ENCODE assay signal across 7 cellular contexts in the genomic region with DNA sequence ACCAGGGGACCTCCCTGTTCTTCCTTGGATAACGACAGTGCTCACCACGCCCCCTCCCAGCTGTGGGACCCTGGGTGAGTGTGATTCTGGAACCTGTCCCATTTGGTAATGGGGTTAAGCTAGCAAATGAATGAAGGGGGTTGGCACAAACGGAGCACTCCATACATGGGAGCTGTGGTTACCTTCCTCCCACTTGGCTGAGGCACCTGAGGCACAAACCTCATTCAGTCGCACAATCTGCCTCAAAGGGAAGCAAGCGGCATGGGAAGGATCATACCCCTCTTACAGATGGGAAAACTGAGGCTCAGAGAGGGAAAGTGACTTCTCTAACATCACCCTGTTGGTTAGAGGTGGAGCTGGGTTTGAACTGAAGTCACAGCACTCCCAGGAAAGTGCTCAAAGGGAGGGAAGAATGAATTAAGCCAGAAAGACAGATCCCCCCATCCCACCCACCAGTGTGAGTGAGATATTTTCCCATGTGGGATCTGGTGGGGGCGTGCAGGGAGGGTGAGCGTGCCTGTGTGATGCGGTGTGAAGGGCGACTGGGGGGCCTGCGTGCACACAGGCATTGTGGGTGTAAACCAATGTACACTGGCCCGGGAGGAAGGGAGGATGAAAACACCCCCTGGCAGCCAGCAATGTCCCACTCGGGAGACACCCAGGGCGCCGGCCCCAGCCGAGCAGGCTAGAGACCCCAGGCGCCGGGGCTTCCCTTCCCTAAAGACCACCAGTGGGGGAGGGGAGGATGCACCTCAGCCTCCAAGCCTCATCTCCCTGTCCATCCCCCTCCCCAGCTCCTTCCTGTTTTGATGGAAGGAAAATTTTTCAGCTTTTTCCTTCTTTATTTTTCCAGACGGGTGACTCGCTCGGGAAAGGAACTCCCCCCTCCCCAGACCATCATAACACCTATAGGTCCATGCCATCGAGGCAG. TPM values are rescaled to one million over a fixed set of nuclear protein-coding genes. Genes with fewer than 3 reads are reported as not detected.
DNase-seq lines count a peak whose midpoint lies in the region; TF ChIP-seq lines count a peak whose summit lies in the region.

No MANE protein-coding gene starts in this region.

- in situ Hi-C loops in GM23248 (cut with MboI): no loop called here

- peak; percentile 46 for DNase-seq in GM23248
- DNase-seq in RWPE1 (ENCODE audit: low spot score): no peak
- no peak for DNase-seq in epithelial cell of prostate (ENCODE audit: low read depth, low spot score)
- DNase-seq in NCI-H510A (lab: John Stamatoyannopoulos, UW): no peak
- no peak for DNase-seq in RKO (ENCODE audit: low spot score)
- DNase-seq in suprapubic skin (ENCODE audit: low spot score in 2 of 2): no peak

- no peaks in the 10 kb centered on the region for H3F3A ChIP-seq in GM23248 (ENCODE audit: insufficient read depth)

- no peaks in the 10 kb centered on the region for H3K36me3 ChIP-seq in GM23248 (ENCODE audit: low read depth)
- H3K36me3 ChIP-seq in skeletal muscle satellite cell (ENCODE audit: insufficient read depth, low read length): no peaks in the 10 kb centered on the region
- H3K36me3 ChIP-seq in suprapubic skin: no peaks in the 10 kb centered on the region

- CTCF ChIA-PET in RWPE1 (lab: Yijun Ruan, JAX): interaction anchor here (0.6 to 1.3 kb wide), 4 partner anchors 29 to 349 kb away, joined by 3 to 4 read pairs (median 3); no protein-coding TSS in a partner anchor

- H3K4me1 ChIP-seq in GM23248 (ENCODE audit: insufficient read depth) (peaks cover 29% of the 10 kb centered on the region), skeletal muscle satellite cell (ENCODE audit: control insufficient read depth, insufficient read depth, low read length) (peaks cover 39% of the 10 kb centered on the region), suprapubic skin (peaks cover 41% of the 10 kb centered on the region)

- no peak overlapping the region for H3K27ac ChIP-seq in GM23248
- H3K27ac ChIP-seq in RWPE1: peak overlapping the region; percentile 84
- H3K27ac ChIP-seq in epithelial cell of prostate: peak overlapping the region; percentile 21
- H3K27ac ChIP-seq in suprapubic skin: no peak overlapping the region

- H3K9ac ChIP-seq in GM23248 (peak overlapping the region; percentile 32), skeletal muscle satellite cell (ENCODE audit: low read depth, low read length) (peak overlapping the region; percentile 42)

- POLR2A ChIA-PET in RWPE1 (lab: Yijun Ruan, JAX; ENCODE audit: low non-redundant PET): no interaction called here

- H2AFZ ChIP-seq in GM23248: no peak overlapping the region

- H3K27me3 ChIP-seq in GM23248 (replicated peaks; ENCODE audit: insufficient read depth): no peaks in the 10 kb centered on the region
- H3K27me3 ChIP-seq in skeletal muscle satellite cell (ENCODE audit: control insufficient read depth, insufficient read depth, low read length): no peaks in the 10 kb centered on the region
- H3K27me3 ChIP-seq in suprapubic skin: no peaks in the 10 kb centered on the region

- 20 to 22% methylated on average over 21 of the region's 21 CpGs for WGBS in GM23248 (ENCODE audit: low coverage in 1 of 2, low lambda C conversion rate in 2 of 2, missing lambda C conversion rate in 2 of 2), 2 experiments
- 19% methylated on average over 21 of the region's 21 CpGs for WGBS in suprapubic skin

- H3K79me2 ChIP-seq in GM23248 (ENCODE audit: insufficient read depth): no peaks in the 10 kb centered on the region

- no peak for TF ChIP-seq EP300 in suprapubic skin (IDR thresholded peaks at IDR 0.05)

- H3K4me2 ChIP-seq in GM23248 (ENCODE audit: unreplicated experiment): peak overlapping the region; percentile 34
- peak overlapping the region; percentile 56 for H3K4me2 ChIP-seq in skeletal muscle satellite cell (ENCODE audit: low read length)

- H3K9me3 ChIP-seq in GM23248 (ENCODE audit: low read depth): no peaks in the 10 kb centered on the region
- H3K9me3 ChIP-seq in skeletal muscle satellite cell (replicated peaks; ENCODE audit: low read length): no peaks in the 10 kb centered on the region
- H3K9me3 ChIP-seq in suprapubic skin: no peaks in the 10 kb centered on the region

- TF ChIP-seq POLR2A in suprapubic skin (IDR thresholded peaks at IDR 0.05): no peak

- no peak overlapping the region for H3K4me3 ChIP-seq in GM23248
- no peak overlapping the region for H3K4me3 ChIP-seq in skeletal muscle satellite cell (ENCODE audit: low read length)
- H3K4me3 ChIP-seq in suprapubic skin: no peak overlapping the region

- H3K9me2 ChIP-seq in GM23248 (ENCODE audit: insufficient read depth): no peaks in the 10 kb centered on the region

- H4K20me1 ChIP-seq in GM23248 (ENCODE audit: insufficient read depth): no peaks in the 10 kb centered on the region

- TF ChIP-seq CTCF in RWPE1 (conservative IDR thresholded peaks at IDR 0.05; ENCODE audit: low read depth) (no peak), suprapubic skin (IDR thresholded peaks at IDR 0.05) (no peak)

RNA-seq across cellular contexts. Expression of a gene that starts 7.9 kb away (rescaled TPM):
- total RNA-seq in GM23248 (2014; rRNA removed; shearing (Covaris generic)): not detected in 2 replicates
- 0.14 and 0.49 TPM in 2 replicates for polyA plus RNA-seq in GM23248 (2016; fragmentation: Nextera tagmentation; extraction: Ambion mirVana)
- total RNA-seq in skeletal muscle satellite cell (2012; rRNA removed): 0.25 and 0.87 TPM in 2 replicates
- total RNA-seq in suprapubic skin: 10 to 100 TPM; 10.5 to 20.6 (median 12.0) TPM

Comparison
In these comparisons a context has a peak if more than half of its experiments do, and no peak if none do; other contexts are left out.
1. H3K27ac ChIP-seq: peak in RWPE1 (single experiment) and epithelial cell of prostate (single experiment); none in GM23248 (single experiment) and suprapubic skin (single experiment).
2. RNA of a gene that starts 7.9 kb away (total RNA-seq): 10.5 to 20.6 TPM in suprapubic skin; not detected in GM23248; every median in the first group is over 10 times any median in the second.